In the genomic region with DNA sequence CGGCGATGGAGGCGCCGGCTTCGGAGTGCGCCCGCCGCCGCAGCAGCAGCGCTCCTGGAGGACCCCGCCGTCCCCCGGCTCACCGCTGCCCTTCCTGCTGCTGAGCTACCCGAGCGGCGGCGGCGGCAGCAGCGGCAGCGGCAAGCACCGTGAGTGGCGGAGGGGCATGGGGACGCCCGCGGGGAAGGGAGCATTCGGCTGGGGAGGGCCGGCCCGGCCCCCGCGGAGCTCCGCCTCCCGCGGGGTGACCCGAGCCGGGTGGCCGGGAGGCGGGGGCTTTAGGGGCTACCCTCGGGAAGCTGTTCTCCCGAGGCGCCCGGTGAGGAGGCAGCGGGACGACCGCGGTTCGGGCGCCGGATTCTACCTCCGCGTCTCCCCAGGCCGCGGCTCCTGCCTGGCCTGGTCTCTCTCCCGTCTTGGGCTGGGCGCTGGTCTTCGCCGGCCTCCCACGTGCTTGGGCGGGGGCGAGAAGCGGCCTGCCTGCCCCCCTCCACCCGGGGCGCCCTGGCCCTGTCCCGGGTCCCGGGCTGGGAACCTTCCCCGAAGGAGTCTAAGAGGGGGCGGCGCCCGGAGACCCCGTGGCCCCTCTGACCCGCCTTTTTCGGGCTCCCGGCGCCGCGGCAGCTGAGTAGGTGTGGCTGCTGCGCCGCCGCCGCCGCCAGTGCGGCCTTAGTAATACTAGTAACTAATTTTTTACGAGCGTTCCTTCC, we compare ENCODE assay signal across 9 cellular contexts. TPM values are rescaled to one million over a fixed set of nuclear protein-coding genes. Genes with fewer than 3 reads are reported as not detected.
DNase-seq lines count a peak whose midpoint lies in the region; ATAC-seq and TF ChIP-seq lines count a peak whose summit lies in the region.
"Had no signal": no experiment of that assay in that cellular context is flagged by ENCODE, and none has a peak within 500 bp of the region (broad histone marks: within the 10 kb centered on the region; RNA-seq: fewer than 3 reads in every experiment).

No MANE protein-coding gene starts in this region.

- CTCF ChIA-PET in BJ (lab: Yijun Ruan, JAX): interaction anchor here (1.0 to 2.2 kb wide), 10 partner anchors 8 to 291 kb away, joined by 3 to 13 read pairs (median 4); partner anchors contain the start of genes DCK, RUFY3 and UTP3
- CTCF ChIA-PET in activated CD8-positive, alpha-beta T cell treated with anti-CD3 and anti-CD28 coated beads, Interleukin-2, amount 10 ng/mL, durations not matched to agents 7 days and 5 days (lab: Charles Lee): interaction anchor here (0.8 to 5.5 kb wide), 11 partner anchors 14 to 221 kb away, joined by 3 to 90 read pairs (median 4); partner anchors contain the start of genes MOB1B, RUFY3 and UTP3

- no peaks in the 10 kb centered on the region for H3K27me3 ChIP-seq in BJ (ENCODE audit: control insufficient read depth, insufficient read depth, low read length)

- H3K27me3 Mint-ChIP-seq in activated CD8-positive, alpha-beta T cell treated with anti-CD3 and anti-CD28 coated beads, Interleukin-2, amount 10 ng/mL, durations not matched to agents 7 days and 5 days (ENCODE audit: low read depth): no peaks in the 10 kb centered on the region
- H3K27me3 Mint-ChIP-seq in memory B cell: no peaks in the 10 kb centered on the region

- peak overlapping the region; percentile 91 for H3K4me3 Mint-ChIP-seq in activated CD8-positive, alpha-beta T cell treated with anti-CD3 and anti-CD28 coated beads, Interleukin-2, amount 10 ng/mL, durations not matched to agents 7 days and 5 days
- H3K4me3 Mint-ChIP-seq in memory B cell: peak overlapping the region; percentile 97

- H3K27ac Mint-ChIP-seq in activated CD8-positive, alpha-beta T cell treated with anti-CD3 and anti-CD28 coated beads, Interleukin-2, amount 10 ng/mL, durations not matched to agents 7 days and 5 days: peak overlapping the region; percentile 76
- peak overlapping the region; percentile 91 for H3K27ac Mint-ChIP-seq in memory B cell

- DNase-seq in BJ (ENCODE audit: low read depth): no peak
- DNase-seq in NCI-H526 treated with DMSO at 0.1 percent for 48 hours (lab: John Stamatoyannopoulos, UW): peak; percentile 50
- peak; percentile 78 for DNase-seq in activated CD8-positive, alpha-beta T cell treated with anti-CD3 and anti-CD28 coated beads, Interleukin-2, amount 10 ng/mL, durations not matched to agents 7 days and 5 days
- DNase-seq in effector CD8-positive, alpha-beta T cell (lab: John Stamatoyannopoulos, UW): peak; percentile 68
- DNase-seq in memory B cell (ENCODE audit: low spot score in 2 of 2): peak; percentile 58 to 75
- peak; percentile 64 for DNase-seq in stimulated activated CD8-positive, alpha-beta memory T cell treated with anti-CD3 and anti-CD28 coated beads, Interleukin-12 subunit alpha, Interleukin-12 subunit beta, amount 100 ng/mL, for 4 hours (ENCODE audit: low read depth)

- no peaks in the 10 kb centered on the region for H3K9me3 Mint-ChIP-seq in activated CD8-positive, alpha-beta T cell treated with anti-CD3 and anti-CD28 coated beads, Interleukin-2, amount 10 ng/mL, durations not matched to agents 7 days and 5 days (ENCODE audit: insufficient read depth)
- H3K9me3 Mint-ChIP-seq in memory B cell: no peaks in the 10 kb centered on the region

- peak overlapping the region; percentile 81 for H3K4me3 ChIP-seq in BJ (ENCODE audit: low read depth, low read length)

- POLR2A ChIA-PET in BJ (lab: Charles Lee): no interaction called here
- POLR2A ChIA-PET in activated CD8-positive, alpha-beta T cell treated with anti-CD3 and anti-CD28 coated beads, Interleukin-2, amount 10 ng/mL, durations not matched to agents 7 days and 5 days (lab: Charles Lee): interaction anchor here (0.7 to 4.5 kb wide), 10 partner anchors 17 to 288 kb away, joined by 3 to 34 read pairs (median 4); partner anchors contain the start of genes DCK, GRSF1 and UTP3

- ATAC-seq in GM19035 (IDR thresholded peaks at IDR 0.05; ENCODE audit: unreplicated experiment) (peak; percentile 57), HG03159 (IDR thresholded peaks at IDR 0.05; ENCODE audit: unreplicated experiment) (peak; percentile 56), memory B cell (ENCODE audit: low read depth) (peak; percentile 68)
- ATAC-seq in activated CD8-positive, alpha-beta T cell treated with anti-CD3 and anti-CD28 coated beads, Interleukin-2, amount 10 ng/mL, durations not matched to agents 7 days and 5 days: peak; percentile 76

- no peak for TF ChIP-seq CTCF in BJ (IDR thresholded peaks at IDR 0.05; ENCODE audit: insufficient read depth, low read depth, low read length)

- H3K36me3 ChIP-seq in BJ (ENCODE audit: control insufficient read depth, insufficient read depth, low read length): no peaks in the 10 kb centered on the region

- H3K4me1 Mint-ChIP-seq in activated CD8-positive, alpha-beta T cell treated with anti-CD3 and anti-CD28 coated beads, Interleukin-2, amount 10 ng/mL, durations not matched to agents 7 days and 5 days (ENCODE audit: low read depth): peaks cover 27% of the 10 kb centered on the region
- H3K4me1 Mint-ChIP-seq in memory B cell: peaks cover 27% of the 10 kb centered on the region

- no peaks in the 10 kb centered on the region for H3K36me3 Mint-ChIP-seq in activated CD8-positive, alpha-beta T cell treated with anti-CD3 and anti-CD28 coated beads, Interleukin-2, amount 10 ng/mL, durations not matched to agents 7 days and 5 days (ENCODE audit: low read depth)
- no peaks in the 10 kb centered on the region for H3K36me3 Mint-ChIP-seq in memory B cell

RNA-seq across cellular contexts. Expression of gene RUFY3, which starts 16.5 kb away (rescaled TPM):
- polyA plus RNA-seq in BJ (2011; rRNA removed): 22.8 and 32.6 TPM in 2 replicates
- 13.4 and 14.5 TPM in 2 replicates for polyA minus RNA-seq in BJ (2011; rRNA and poly(A)+ RNA removed)
- 10 to 100 TPM; 35.1 to 43.2 TPM for total RNA-seq in activated CD8-positive, alpha-beta T cell treated with anti-CD3 and anti-CD28 coated beads, Interleukin-2, amount 10 ng/mL, durations not matched to agents 7 days and 5 days

RNA-seq across cellular contexts. Expression of gene UTP3, which starts 17.0 kb away (rescaled TPM):
- 10.4 and 16.8 TPM in 2 replicates for polyA plus RNA-seq in BJ (2011; rRNA removed)
- polyA minus RNA-seq in BJ (2011; rRNA and poly(A)+ RNA removed): 3.9 and 5.5 TPM in 2 replicates
- total RNA-seq in activated CD8-positive, alpha-beta T cell treated with anti-CD3 and anti-CD28 coated beads, Interleukin-2, amount 10 ng/mL, durations not matched to agents 7 days and 5 days: 10 to 100 TPM; 38.7 to 39.2 TPM

RNA-seq across cellular contexts. Expression of gene JCHAIN, which starts 39.0 kb away (rescaled TPM):
- polyA plus RNA-seq in BJ (2011; rRNA removed): 8.5 and 14.9 TPM in 2 replicates
- polyA minus RNA-seq in BJ (2011; rRNA and poly(A)+ RNA removed): 0.67 and 2.2 TPM in 2 replicates
- not detected for total RNA-seq in activated CD8-positive, alpha-beta T cell treated with anti-CD3 and anti-CD28 coated beads, Interleukin-2, amount 10 ng/mL, durations not matched to agents 7 days and 5 days
- total RNA-seq: activated CD8-positive, alpha-beta memory T cell treated with anti-CD3 and anti-CD28 coated beads for 36 hours had no signal
